8 cellular contexts compared by ENCODE assay signal in genomic region chr7:90709501-90710465, GRCh38.
A peak's percentile ranks its signal among the peaks of the same experiment; 100 is the strongest.
DNase-seq lines count a peak whose midpoint lies in the region; ATAC-seq and TF ChIP-seq lines count a peak whose summit lies in the region.

No MANE protein-coding gene starts in this region.

- TF ChIP-seq CTCF in esophagus muscularis mucosa (IDR thresholded peaks at IDR 0.05), result no peak

- H3K9me3 ChIP-seq in esophagus muscularis mucosa, result no peaks in the 10 kb centered on the region

- H3K4me3 Mint-ChIP-seq in stimulated activated effector memory CD8-positive, alpha-beta T cell treated with anti-CD3 and anti-CD28 coated beads, Interleukin-12 subunit alpha, Interleukin-12 subunit beta, amount 100 ng/mL, for 72 hours, result no peak overlapping the region

- H3K4me1 ChIP-seq in esophagus muscularis mucosa, result peaks cover 27 to 38% (median 31%) of the 10 kb centered on the region in 4 donors

- peak overlapping the region; percentile 8 to 35 (median 32) for H3K4me3 ChIP-seq in esophagus muscularis mucosa

- H3K27ac ChIP-seq in esophagus muscularis mucosa (replicated peaks in 1 of 4), result peak overlapping the region; percentile 31 to 49 (median 37)

- no peak for TF ChIP-seq POLR2A in esophagus muscularis mucosa (IDR thresholded peaks at IDR 0.05; ENCODE audit: low read depth)

- in situ Hi-C loops in G401 (cut with HindIII; ENCODE audit: low sequenced_read_pairs), result no loop called here

- no peaks in the 10 kb centered on the region for H3K27me3 ChIP-seq in esophagus muscularis mucosa

- no peaks in the 10 kb centered on the region for H3K36me3 Mint-ChIP-seq in stimulated activated effector memory CD8-positive, alpha-beta T cell treated with anti-CD3 and anti-CD28 coated beads, Interleukin-12 subunit alpha, Interleukin-12 subunit beta, amount 100 ng/mL, for 72 hours

- H3K36me3 ChIP-seq in esophagus muscularis mucosa, result no peaks in the 10 kb centered on the region

- no peak overlapping the region for H3K27ac Mint-ChIP-seq in stimulated activated effector memory CD8-positive, alpha-beta T cell treated with anti-CD3 and anti-CD28 coated beads, Interleukin-12 subunit alpha, Interleukin-12 subunit beta, amount 100 ng/mL, for 72 hours

- no peak for TF ChIP-seq EP300 in esophagus muscularis mucosa (IDR thresholded peaks at IDR 0.05)

- H3K9me3 Mint-ChIP-seq in stimulated activated effector memory CD8-positive, alpha-beta T cell treated with anti-CD3 and anti-CD28 coated beads, Interleukin-12 subunit alpha, Interleukin-12 subunit beta, amount 100 ng/mL, for 72 hours, result peaks cover 2% of the 10 kb centered on the region

- WGBS in esophagus muscularis mucosa, result 22% methylated on average over 11 of the region's 11 CpGs

- ATAC-seq in GM21529 (IDR thresholded peaks at IDR 0.05; ENCODE audit: unreplicated experiment), result peak; percentile 52
- peak; percentile 21 for ATAC-seq in stimulated activated effector memory CD8-positive, alpha-beta T cell treated with anti-CD3 and anti-CD28 coated beads, Interleukin-12 subunit alpha, Interleukin-12 subunit beta, amount 100 ng/mL, for 72 hours

- intact Hi-C loops in esophagus muscularis mucosa (cut with DNase I), result loop anchor here (10.0 kb wide), 1 partner anchor 325 kb away; no protein-coding TSS in a partner anchor

- DNase-seq in G401 (ENCODE audit: low spot score) (peak; percentile 91), M059J (ENCODE audit: low read depth) (peak; percentile 42), esophagus muscularis mucosa (ENCODE audit: extremely low spot score) (no peak), DMS153 (lab: John Stamatoyannopoulos, UW) (no peak), OCI-M2 (lab: John Stamatoyannopoulos, UW; ENCODE audit: unreplicated experiment) (no peak), cortex of kidney (lab: John Stamatoyannopoulos, UW) (no peak)
- DNase-seq in stimulated activated effector memory CD8-positive, alpha-beta T cell treated with anti-CD3 and anti-CD28 coated beads, Interleukin-12 subunit alpha, Interleukin-12 subunit beta, amount 100 ng/mL, for 72 hours (ENCODE audit: low spot score in 2 of 2), result no peak

- H3K4me1 Mint-ChIP-seq in stimulated activated effector memory CD8-positive, alpha-beta T cell treated with anti-CD3 and anti-CD28 coated beads, Interleukin-12 subunit alpha, Interleukin-12 subunit beta, amount 100 ng/mL, for 72 hours, result no peaks in the 10 kb centered on the region

Comparison
In these comparisons a context has a peak if more than half of its experiments do, and no peak if none do; other contexts are left out.
1. DNase-seq: peak in G401 (single experiment) and M059J (single experiment); none in esophagus muscularis mucosa (single experiment), stimulated activated effector memory CD8-positive, alpha-beta T cell treated with anti-CD3 and anti-CD28 coated beads, Interleukin-12 subunit alpha, Interleukin-12 subunit beta, amount 100 ng/mL, for 72 hours (0 of 2), DMS153 (single experiment), OCI-M2 (single experiment) and cortex of kidney (single experiment).